ENCODE assay signal across 9 cellular contexts in genomic region chr20:45290677-45291355, GRCh38. TPM values are rescaled to one million over a fixed set of nuclear protein-coding genes. Genes with fewer than 3 reads are reported as not detected.
DNase-seq lines count a peak whose midpoint lies in the region; ATAC-seq and TF ChIP-seq lines count a peak whose summit lies in the region.
"Had no signal": no experiment of that assay in that cellular context is flagged by ENCODE, and none has a peak within 500 bp of the region (broad histone marks: within the 10 kb centered on the region; RNA-seq: fewer than 3 reads in every experiment).

No MANE protein-coding gene starts in this region.

- H3K9me3 ChIP-seq in thoracic aorta: no peaks in the 10 kb centered on the region

- peak; percentile 38 for ATAC-seq in activated T-helper 17 cell treated with anti-CD3 and anti-CD28 coated beads, Interleukin-2, amount 50 U/mL, for 72 hours (replicated peaks)
- ATAC-seq in thoracic aorta (ENCODE audit: insufficient number of reproducible peaks, low FRiP score, low read depth) (no peak), GM18520 (IDR thresholded peaks at IDR 0.05; ENCODE audit: unreplicated experiment) (no peak)

- no peaks in the 10 kb centered on the region for H3K4me1 Mint-ChIP-seq in activated T-helper 17 cell treated with anti-CD3 and anti-CD28 coated beads, Interleukin-2, amount 50 U/mL, for 72 hours

- no peaks in the 10 kb centered on the region for H3K36me3 ChIP-seq in thoracic aorta

- H3K9me3 Mint-ChIP-seq in activated T-helper 17 cell treated with anti-CD3 and anti-CD28 coated beads, Interleukin-2, amount 50 U/mL, for 72 hours: no peaks in the 10 kb centered on the region

- no peaks in the 10 kb centered on the region for H3K36me3 Mint-ChIP-seq in activated T-helper 17 cell treated with anti-CD3 and anti-CD28 coated beads, Interleukin-2, amount 50 U/mL, for 72 hours (ENCODE audit: low read depth)

- H3K4me1 ChIP-seq in thoracic aorta (ENCODE audit: control insufficient read depth in 1 of 2, low read depth in 2 of 2): peaks cover 0 to 8% of the 10 kb centered on the region in 2 donors

- peak; percentile 90 for DNase-seq in DMS53 (lab: John Stamatoyannopoulos, UW)
- DNase-seq in RPMI8226: peak; percentile 76
- peak; percentile 65 for DNase-seq in fibroblast of villous mesenchyme (ENCODE audit: low read depth)
- DNase-seq in nucleus accumbens (lab: John Stamatoyannopoulos, UW): peak in 50 of 56 donors; percentile 15 to 90 (median 54)
- peak; percentile 31 for DNase-seq in thoracic aorta (ENCODE audit: low spot score)

- H3K4me3 Mint-ChIP-seq in activated T-helper 17 cell treated with anti-CD3 and anti-CD28 coated beads, Interleukin-2, amount 50 U/mL, for 72 hours: no peak overlapping the region

- H3K27ac ChIP-seq in thoracic aorta: no peak overlapping the region

- H3K27me3 ChIP-seq in thoracic aorta (replicated peaks; ENCODE audit: insufficient read depth): no peaks in the 10 kb centered on the region

- H3K4me3 ChIP-seq in fibroblast of villous mesenchyme (ENCODE audit: low read depth, low read length) (no peak overlapping the region), thoracic aorta (no peak overlapping the region)

- H3K27me3 Mint-ChIP-seq in activated T-helper 17 cell treated with anti-CD3 and anti-CD28 coated beads, Interleukin-2, amount 50 U/mL, for 72 hours: peaks cover 23% of the 10 kb centered on the region

- no peak overlapping the region for H3K27ac Mint-ChIP-seq in activated T-helper 17 cell treated with anti-CD3 and anti-CD28 coated beads, Interleukin-2, amount 50 U/mL, for 72 hours

- TF ChIP-seq CTCF in LNCAP (IDR thresholded peaks at IDR 0.05): peak; percentile 78
- TF ChIP-seq CTCF in fibroblast of villous mesenchyme (IDR thresholded peaks at IDR 0.05; ENCODE audit: insufficient read depth, low read depth, low read length): peak; percentile 91
- TF ChIP-seq CTCF in thoracic aorta (IDR thresholded peaks at IDR 0.05): peak; percentile 70

RNA-seq across cellular contexts. Expression of gene RBPJL, which starts 15.8 kb away (rescaled TPM):
- total RNA-seq in activated T-helper 17 cell treated with anti-CD3 and anti-CD28 coated beads, Interleukin-2, amount 50 U/mL, for 72 hours: not detected
- total RNA-seq in fibroblast of villous mesenchyme (not detected in 2 replicates), thoracic aorta (not detected)
- total RNA-seq: activated CD8-positive, alpha-beta memory T cell treated with anti-CD3 and anti-CD28 coated beads for 36 hours had no signal

RNA-seq across cellular contexts. Expression of gene MATN4, which starts 17.3 kb away (rescaled TPM):
- total RNA-seq in activated T-helper 17 cell treated with anti-CD3 and anti-CD28 coated beads, Interleukin-2, amount 50 U/mL, for 72 hours: under 1 TPM; 0.11 to 0.66 TPM
- total RNA-seq in fibroblast of villous mesenchyme (not detected in 2 replicates), thoracic aorta (under 1 TPM in 1 of 2 donors, not detected in 1; 0.27 TPM)

RNA-seq across cellular contexts. Expression of gene SLPI, which starts 36.5 kb away (rescaled TPM):
- total RNA-seq in activated T-helper 17 cell treated with anti-CD3 and anti-CD28 coated beads, Interleukin-2, amount 50 U/mL, for 72 hours: not detected
- not detected in 2 replicates for total RNA-seq in fibroblast of villous mesenchyme
- total RNA-seq in thoracic aorta: 10 to 100 TPM; 44.3 to 56.0 TPM
- total RNA-seq: activated CD8-positive, alpha-beta memory T cell treated with anti-CD3 and anti-CD28 coated beads for 36 hours had no signal

RNA-seq across cellular contexts. Expression of gene SDC4, which starts 57.4 kb away (rescaled TPM):
- 10 to 100 TPM; 21.6 to 62.6 TPM for total RNA-seq in activated T-helper 17 cell treated with anti-CD3 and anti-CD28 coated beads, Interleukin-2, amount 50 U/mL, for 72 hours
- 129 and 178 TPM in 2 replicates for total RNA-seq in fibroblast of villous mesenchyme
- 100 to 1,000 TPM in 1 of 2 donors, 10 to 100 TPM in 1; 93.5 to 108 TPM for total RNA-seq in thoracic aorta

Comparison
In these comparisons a context has a peak if more than half of its experiments do, and no peak if none do; other contexts are left out.
1. DNase-seq: peak in every context shown above with its lines; median percentile 90 in DMS53; 76 in RPMI8226; 65 in fibroblast of villous mesenchyme; 54 in nucleus accumbens; 31 in thoracic aorta.
2. RNA of gene SLPI, which starts 36.5 kb away (total RNA-seq): 44.3 to 56.0 TPM in thoracic aorta; not detected in activated T-helper 17 cell treated with anti-CD3 and anti-CD28 coated beads, Interleukin-2, amount 50 U/mL, for 72 hours and not detected in fibroblast of villous mesenchyme; every median in the first group is over 10 times any median in the second.
3. Peak in every context shown above with its lines, with median percentiles within 50 percentile points of each other: CTCF ChIP-seq.